In the genomic region with DNA sequence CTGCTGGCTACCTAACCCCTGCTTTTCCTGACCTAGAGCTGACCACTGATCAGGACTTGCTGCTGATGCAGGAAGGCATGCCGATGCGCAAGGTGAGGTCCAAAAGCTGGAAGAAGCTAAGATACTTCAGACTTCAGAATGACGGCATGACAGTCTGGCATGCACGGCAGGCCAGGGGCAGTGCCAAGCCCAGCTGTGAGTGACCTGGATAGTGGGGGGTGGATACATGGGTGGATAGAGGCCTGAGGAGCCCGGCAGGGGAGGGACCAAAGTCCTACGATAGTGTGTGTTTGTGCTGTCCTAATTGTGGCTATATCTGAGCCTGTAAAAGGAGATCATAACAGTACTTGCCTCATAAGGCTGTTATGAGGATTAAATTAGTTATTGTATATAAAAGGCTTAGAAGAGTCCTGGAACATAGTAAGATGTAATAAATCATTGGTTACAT, we compare ENCODE assay signal across 21 cellular contexts. TPM values are rescaled to one million over a fixed set of nuclear protein-coding genes. Genes with fewer than 3 reads are reported as not detected.
DNase-seq lines count a peak whose midpoint lies in the region; ATAC-seq, FAIRE-seq and TF ChIP-seq lines count a peak whose summit lies in the region.
"Had no signal": no experiment of that assay in that cellular context is flagged by ENCODE, and none has a peak within 500 bp of the region (broad histone marks: within the 10 kb centered on the region; RNA-seq: fewer than 3 reads in every experiment).

No MANE protein-coding gene starts in this region.

- BruUV-seq in Panc1 (replicated peaks; lab: Mats Ljungman, UMichigan), result no TSS peak

- 13 to 66% (median 51%) methylated on average over 6 of the region's 6 CpGs for WGBS in small intestine, 3 donors

- H3K36me3 ChIP-seq in Panc1 (ENCODE audit: control insufficient read depth, insufficient read depth, low read length), result no peaks in the 10 kb centered on the region
- H3K36me3 ChIP-seq in mucosa of descending colon (ENCODE audit: low read depth), result no peaks in the 10 kb centered on the region
- no peaks in the 10 kb centered on the region for H3K36me3 ChIP-seq in small intestine (ENCODE audit: control insufficient read depth in 2 of 2, insufficient read depth in 2 of 2, low read length in 2 of 2)
- H3K36me3 ChIP-seq: SJCRH30 had no signal

- no peak for TF ChIP-seq POLR2A in GM12891 (IDR thresholded peaks at IDR 0.05; ENCODE audit: low read depth, low read length)

- in situ Hi-C loops in Panc1 (cut with HindIII; ENCODE audit: low pct_unique_long_range_greater_than_20kb, low sequenced_read_pairs), result no loop called here

- TF ChIP-seq CTCF in Panc1 (IDR thresholded peaks at IDR 0.05) (no peak), fibroblast of villous mesenchyme (IDR thresholded peaks at IDR 0.05; ENCODE audit: insufficient read depth, low read depth, low read length) (no peak), mucosa of descending colon (IDR thresholded peaks at IDR 0.05) (no peak)
- TF ChIP-seq CTCF in CD4-positive, alpha-beta T cell (IDR thresholded peaks at IDR 0.05), result no peak

- no peaks in the 10 kb centered on the region for H3K27me3 Mint-ChIP-seq in CD4-positive, alpha-beta T cell

- CTCF ChIA-PET in Panc1 (lab: Charles Lee), result interaction anchor here (0.6 kb wide), 1 partner anchor 459 kb away, joined by 5 read pairs; no protein-coding TSS in a partner anchor
- CTCF ChIA-PET in CD4-positive, alpha-beta T cell (lab: Charles Lee), result no interaction called here

- H3K4me1 ChIP-seq in Panc1 (ENCODE audit: control insufficient read depth, insufficient read depth, low read length) (no peaks in the 10 kb centered on the region), mucosa of descending colon (ENCODE audit: low read depth) (no peaks in the 10 kb centered on the region), small intestine (ENCODE audit: control insufficient read depth in 2 of 2, insufficient read depth in 1 of 2, low read depth in 1 of 2, low read length in 1 of 2) (no peaks in the 10 kb centered on the region)
- H3K4me1 ChIP-seq: SJCRH30 had no signal

- intact Hi-C loops in Panc1 (cut with micrococcal nuclease; ENCODE audit: unreplicated experiment), result no loop called here
- intact Hi-C loops in mucosa of descending colon (cut with DNase I, micrococcal nuclease), result no loop called here
- intact Hi-C loops in CD4-positive, alpha-beta T cell (cut with DNase I, micrococcal nuclease), result no loop called here

- H3K4me3 Mint-ChIP-seq in CD4-positive, alpha-beta T cell, result no peak overlapping the region

- H3K27ac ChIP-seq in Panc1 (ENCODE audit: low read length) (no peak overlapping the region), small intestine (ENCODE audit: low read depth in 1 of 2, low read length in 1 of 2) (peak overlapping the region in 1 of 2 donors; percentile 38)
- no peak overlapping the region for H3K27ac ChIP-seq in CD4-positive, alpha-beta T cell (ENCODE audit: low read depth, low read length)
- H3K27ac ChIP-seq: C4-2B, SJCRH30 had no signal

- H3K9me3 Mint-ChIP-seq in CD4-positive, alpha-beta T cell, result no peaks in the 10 kb centered on the region

- POLR2A ChIA-PET in Panc1 (lab: Charles Lee), result no interaction called here
- POLR2A ChIA-PET in CD4-positive, alpha-beta T cell (lab: Charles Lee), result no interaction called here

- H3K4me3 ChIP-seq in Panc1 (ENCODE audit: low read depth in 2 of 2, low read length in 2 of 2) (no peak overlapping the region), fibroblast of villous mesenchyme (ENCODE audit: low read depth, low read length) (no peak overlapping the region), mucosa of descending colon (no peak overlapping the region), small intestine (ENCODE audit: low read depth in 1 of 2, low read length in 2 of 2) (no peak overlapping the region)
- H3K4me3 ChIP-seq: SJCRH30 had no signal

- peak; percentile 23; the same call in 1 of the 2 replicates for ATAC-seq in Panc1
- ATAC-seq in mucosa of descending colon, result peak; percentile 97
- ATAC-seq in CD4-positive, alpha-beta T cell (ENCODE audit: poor library complexity), result no peak
- no peak for ATAC-seq in GM21825 (IDR thresholded peaks at IDR 0.05; ENCODE audit: unreplicated experiment)
- ATAC-seq: PC-3 had no signal

- FAIRE-seq in small intestine (lab: Jason Lieb, UNC) (no peak), GM12891 (lab: Jason Lieb, UNC) (no peak)

- H3K27me3 ChIP-seq in Panc1 (ENCODE audit: control insufficient read depth, insufficient read depth, low read length) (no peaks in the 10 kb centered on the region), small intestine (ENCODE audit: control insufficient read depth in 2 of 2, insufficient read depth in 2 of 2, low read length in 2 of 2) (no peaks in the 10 kb centered on the region)
- no peaks in the 10 kb centered on the region for H3K27me3 ChIP-seq in CD4-positive, alpha-beta T cell (ENCODE audit: control insufficient read depth, insufficient read depth, low read length)
- H3K27me3 ChIP-seq: SJCRH30 had no signal

- H3K27ac Mint-ChIP-seq in CD4-positive, alpha-beta T cell, result no peak overlapping the region

- no peak for DNase-seq in Panc1 (ENCODE audit: low read depth, low spot score)
- DNase-seq in fibroblast of villous mesenchyme (ENCODE audit: low read depth), result peak; percentile 7
- DNase-seq in mucosa of descending colon, result peak in 2 of 3 donors; percentile 56 to 59
- DNase-seq in small intestine, result peak; percentile 44
- DNase-seq in CD4-positive, alpha-beta T cell, result no peak
- DNase-seq in retina, result no peak
- DNase-seq in GM12891 (ENCODE audit: insufficient read length, low spot score), result no peak
- DNase-seq: ACHN, AML-193, DMS79, HCEC 1CT, MM.1S, NCI-H1105, NCI-H1694, NCI-H2081 treated with DMSO at 0.1 percent for 48 hours, NCI-H510A treated with DMSO at 0.1 percent for 48 hours, NCI-H82, PC-3, SJCRH30 had no signal

- no peaks in the 10 kb centered on the region for H3K4me1 Mint-ChIP-seq in CD4-positive, alpha-beta T cell (ENCODE audit: low read depth)

- H3K36me3 Mint-ChIP-seq in CD4-positive, alpha-beta T cell (ENCODE audit: low read depth), result no peaks in the 10 kb centered on the region

- H3K9me3 ChIP-seq in Panc1 (ENCODE audit: control insufficient read depth, insufficient read depth, low read depth, low read length) (no peaks in the 10 kb centered on the region), mucosa of descending colon (no peaks in the 10 kb centered on the region), small intestine (ENCODE audit: control insufficient read depth, low read depth) (no peaks in the 10 kb centered on the region)
- H3K9me3 ChIP-seq in CD4-positive, alpha-beta T cell (ENCODE audit: control insufficient read depth, low read length), result no peaks in the 10 kb centered on the region
- H3K9me3 ChIP-seq: SJCRH30 had no signal

TF ChIP-seq in GM12891, 5 proteins besides CTCF, POLR2A, EP300 and RAD21:
- TF ChIP-seq TAF1 (IDR thresholded peaks at IDR 0.05; ENCODE audit: low read depth, low read length) (no peak), PAX5 (IDR thresholded peaks at IDR 0.05; ENCODE audit: insufficient read depth, low read length, severe bottlenecking) (no peak), SPI1 (IDR thresholded peaks at IDR 0.05; ENCODE audit: low read depth, low read length) (no peak), POLR2AphosphoS5 (IDR thresholded peaks at IDR 0.05; ENCODE audit: low read depth, low read length) (no peak), POU2F2 (IDR thresholded peaks at IDR 0.05; ENCODE audit: low read depth, low read length) (no peak)

RNA-seq across cellular contexts. Expression of a gene that starts 8.2 kb away (rescaled TPM):
- 12.9 TPM for total RNA-seq in Panc1 (2021; ENCODE audit: unreplicated experiment)
- polyA plus RNA-seq in Panc1 (2012; ENCODE audit: insufficient read length), result 11.8 TPM
- total RNA-seq in fibroblast of villous mesenchyme, result 0.97 and 2.2 TPM in 2 replicates
- 10 to 100 TPM in 1 of 3 donors, 1 to 10 TPM in 2; 1.2 to 41.2 (median 2.2) TPM for total RNA-seq in mucosa of descending colon
- polyA plus RNA-seq in small intestine, result 1 to 10 TPM in 1 of 3 donors, under 1 TPM in 1, not detected in 1; 0.97 to 1.4 TPM
- under 1 TPM; 0.25 to 0.77 TPM for total RNA-seq in CD4-positive, alpha-beta T cell
- polyA plus RNA-seq in GM12891 (2012; ENCODE audit: low read depth, missing spikeins), result 0.60 TPM

RNA-seq across cellular contexts. Expression of a gene that starts 43.5 kb away (rescaled TPM):
- 31.3 TPM for total RNA-seq in Panc1 (2021; ENCODE audit: unreplicated experiment)
- polyA plus RNA-seq in Panc1 (2012; ENCODE audit: insufficient read length), result 16.4 TPM
- total RNA-seq in fibroblast of villous mesenchyme, result 14.7 and 14.8 TPM in 2 replicates
- total RNA-seq in mucosa of descending colon, result 10 to 100 TPM; 16.4 to 25.0 (median 19.7) TPM
- 1 to 10 TPM; 3.0 to 6.9 (median 3.4) TPM for polyA plus RNA-seq in small intestine
- 10 to 100 TPM; 40.3 to 44.2 TPM for total RNA-seq in CD4-positive, alpha-beta T cell
- 9.5 TPM for polyA plus RNA-seq in GM12891 (2012; ENCODE audit: low read depth, missing spikeins)

RNA-seq across cellular contexts. Expression of a gene that starts 43.6 kb away (rescaled TPM):
- 42.0 TPM for total RNA-seq in Panc1 (2021; ENCODE audit: unreplicated experiment)
- 32.2 TPM for polyA plus RNA-seq in Panc1 (2012; ENCODE audit: insufficient read length)
- 28.9 and 29.3 TPM in 2 replicates for total RNA-seq in fibroblast of villous mesenchyme
- total RNA-seq in mucosa of descending colon, result 10 to 100 TPM; 32.9 to 54.0 (median 39.8) TPM
- 10 to 100 TPM; 18.9 to 42.7 (median 25.2) TPM for polyA plus RNA-seq in small intestine
- 10 to 100 TPM; 11.4 to 12.7 TPM for total RNA-seq in CD4-positive, alpha-beta T cell
- 45.6 TPM for polyA plus RNA-seq in GM12891 (2012; ENCODE audit: low read depth, missing spikeins)

RNA-seq across cellular contexts. Expression of a gene that starts 47.3 kb away (rescaled TPM):
- 73.0 TPM for total RNA-seq in Panc1 (2021; ENCODE audit: unreplicated experiment)
- polyA plus RNA-seq in Panc1 (2012; ENCODE audit: insufficient read length), result 46.5 TPM
- 69.6 and 86.8 TPM in 2 replicates for total RNA-seq in fibroblast of villous mesenchyme
- total RNA-seq in mucosa of descending colon, result 10 to 100 TPM; 31.0 to 41.8 (median 37.8) TPM
- polyA plus RNA-seq in small intestine, result 10 to 100 TPM; 11.4 to 22.7 (median 12.4) TPM
- total RNA-seq in CD4-positive, alpha-beta T cell, result 10 to 100 TPM; 62.8 to 66.8 TPM
- 43.9 TPM for polyA plus RNA-seq in GM12891 (2012; ENCODE audit: low read depth, missing spikeins)

RNA-seq across cellular contexts. Expression of a gene that starts 47.7 kb away (rescaled TPM):
- 19.2 TPM for total RNA-seq in Panc1 (2021; ENCODE audit: unreplicated experiment)
- polyA plus RNA-seq in Panc1 (2012; ENCODE audit: insufficient read length), result 3.2 TPM
- total RNA-seq in fibroblast of villous mesenchyme, result 18.0 and 21.2 TPM in 2 replicates
- 10 to 100 TPM; 11.5 to 14.3 (median 11.6) TPM for total RNA-seq in mucosa of descending colon
- polyA plus RNA-seq in small intestine, result 1 to 10 TPM; 2.0 to 2.5 (median 2.2) TPM
- 10 to 100 TPM; 20.2 to 24.4 TPM for total RNA-seq in CD4-positive, alpha-beta T cell
- 3.8 TPM for polyA plus RNA-seq in GM12891 (2012; ENCODE audit: low read depth, missing spikeins)

Comparison
In these comparisons a context has a peak if more than half of its experiments do, and no peak if none do; other contexts are left out.
1. ATAC-seq: peak in Panc1 (single experiment) and mucosa of descending colon (single experiment); none in CD4-positive, alpha-beta T cell (single experiment) and GM21825 (single experiment).
2. DNase-seq: peak in fibroblast of villous mesenchyme (single experiment), mucosa of descending colon (2 of 3) and small intestine (single experiment); none in Panc1 (single experiment), CD4-positive, alpha-beta T cell (0 of 10), retina (single experiment) and GM12891 (single experiment).